8 cellular contexts compared by ENCODE assay signal in genomic region chr17:27296427-27296979, GRCh38. TPM values are rescaled to one million over a fixed set of nuclear protein-coding genes. Genes with fewer than 3 reads are reported as not detected.
DNase-seq lines count a peak whose midpoint lies in the region; ATAC-seq and TF ChIP-seq lines count a peak whose summit lies in the region.

No MANE protein-coding gene starts in this region.

- H3K27ac ChIP-seq in right atrium auricular region (peak overlapping the region; percentile 98 to 99), ascending aorta (peak overlapping the region; percentile 98 to 99)

- H3K36me3 ChIP-seq in right atrium auricular region: no peaks in the 10 kb centered on the region
- no peaks in the 10 kb centered on the region for H3K36me3 ChIP-seq in ascending aorta

- DNase-seq in right atrium auricular region (ENCODE audit: low spot score) (no peak), Right ventricle myocardium inferior (ENCODE audit: missing footprints) (no peak), ascending aorta (ENCODE audit: low spot score in 2 of 2) (no peak), memory B cell (ENCODE audit: low spot score in 2 of 2) (no peak), NCI-H774 (lab: John Stamatoyannopoulos, UW) (no peak), G401 (ENCODE audit: low spot score) (no peak)
- DNase-seq in stimulated activated CD4-positive, alpha-beta T cell treated with anti-CD3 and anti-CD28 coated beads, Interleukin-4, amount 100 ng/mL, for 1 hour: no peak

- H3K27ac Mint-ChIP-seq in memory B cell: peak overlapping the region; percentile 98

- H3K4me3 ChIP-seq in right atrium auricular region (peak overlapping the region; percentile 74 to 89), ascending aorta (peak overlapping the region; percentile 72 to 76)

- intact Hi-C loops in Right ventricle myocardium inferior (cut with DNase I): no loop called here
- intact Hi-C loops in ascending aorta (cut with DNase I): no loop called here

- H3K27me3 Mint-ChIP-seq in memory B cell: no peaks in the 10 kb centered on the region

- H3K9me3 ChIP-seq in right atrium auricular region: no peaks in the 10 kb centered on the region
- H3K9me3 ChIP-seq in ascending aorta: no peaks in the 10 kb centered on the region

- no peaks in the 10 kb centered on the region for H3K36me3 Mint-ChIP-seq in memory B cell

- peaks cover 30% of the 10 kb centered on the region for H3K4me1 Mint-ChIP-seq in memory B cell

- no peaks in the 10 kb centered on the region for H3K27me3 ChIP-seq in right atrium auricular region
- no peaks in the 10 kb centered on the region for H3K27me3 ChIP-seq in ascending aorta

- in situ Hi-C loops in G401 (cut with HindIII; ENCODE audit: low sequenced_read_pairs): no loop called here

- H3K9me3 Mint-ChIP-seq in memory B cell: no peaks in the 10 kb centered on the region

- TF ChIP-seq CTCF in right atrium auricular region (IDR thresholded peaks at IDR 0.05): no peak
- no peak for TF ChIP-seq CTCF in ascending aorta (IDR thresholded peaks at IDR 0.05)

- peak overlapping the region; percentile 99 for H3K4me3 Mint-ChIP-seq in memory B cell

- peaks cover 0 to 59% of the 10 kb centered on the region in 2 donors for H3K4me1 ChIP-seq in right atrium auricular region
- H3K4me1 ChIP-seq in ascending aorta: peaks cover 13 to 42% of the 10 kb centered on the region in 2 donors

- no peak for ATAC-seq in Right ventricle myocardium inferior
- ATAC-seq in memory B cell (ENCODE audit: low read depth): no peak
- ATAC-seq in HG03460 (IDR thresholded peaks at IDR 0.05; ENCODE audit: unreplicated experiment): no peak

RNA-seq across cellular contexts. Expression of gene WSB1, which starts 2.6 kb away (rescaled TPM):
- total RNA-seq in right atrium auricular region (10 to 100 TPM; 38.0 to 44.7 TPM), Right ventricle myocardium inferior (48.7 TPM), ascending aorta (176 TPM)
- 72.2 and 88.3 TPM in 2 replicates for total RNA-seq in G401 (2014; rRNA removed; shearing (Covaris generic))
